ENCODE assay signal across 8 cellular contexts in the genomic region with DNA sequence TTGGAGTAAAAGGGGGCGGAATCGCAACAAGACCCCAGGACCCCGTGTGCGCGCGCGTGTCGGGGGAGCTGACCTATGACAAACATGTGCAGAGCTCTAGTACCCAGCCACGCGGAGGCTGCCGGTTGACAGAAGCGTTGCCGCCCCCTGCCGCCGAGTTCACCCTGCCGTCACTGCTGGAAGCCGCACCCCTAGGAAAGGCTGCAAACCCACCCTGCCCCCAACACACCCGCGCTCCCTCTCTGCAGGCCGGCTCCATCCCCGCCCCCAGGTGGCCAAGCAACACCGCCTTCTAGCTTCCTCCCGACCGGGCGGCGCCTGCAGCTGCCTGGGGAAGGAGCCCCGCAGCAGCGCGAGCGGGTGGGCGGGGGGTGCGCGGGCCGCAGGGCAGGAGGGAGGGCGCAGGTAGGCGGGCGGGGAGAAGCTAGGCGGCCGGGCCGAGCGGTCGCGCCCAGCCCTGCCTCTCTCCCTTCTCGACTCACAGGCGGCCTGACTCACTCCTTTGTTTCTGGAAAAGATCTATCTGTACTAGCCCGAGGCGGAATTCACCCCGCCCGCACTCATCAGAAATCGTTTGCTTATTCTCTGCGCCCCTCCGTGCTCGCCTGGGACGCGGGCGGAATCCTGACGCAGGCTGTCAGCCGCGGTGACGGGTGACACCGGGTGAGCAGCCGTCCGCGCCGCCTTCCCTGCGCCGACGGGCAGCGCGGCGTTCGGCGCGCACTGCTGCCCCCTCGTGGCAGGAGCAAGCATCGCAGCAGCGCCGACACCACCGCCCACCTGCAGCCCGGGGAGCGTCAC.
DNase-seq lines count a peak whose midpoint lies in the region; ATAC-seq and TF ChIP-seq lines count a peak whose summit lies in the region.

No MANE protein-coding gene starts in this region.

- H3K9me3 Mint-ChIP-seq in activated CD8-positive, alpha-beta memory T cell treated with anti-CD3 and anti-CD28 coated beads, Interleukin-2, amount 10 ng/mL, durations not matched to agents 7 days and 5 days (ENCODE audit: low read depth) = no peaks in the 10 kb centered on the region
- no peaks in the 10 kb centered on the region for H3K9me3 Mint-ChIP-seq in endodermal cell

- H3K9ac ChIP-seq in HUES48 (ENCODE audit: low read depth, low read length) = no peak overlapping the region; the same call in 1 of the 2 replicates
- no peak overlapping the region for H3K9ac ChIP-seq in endodermal cell (ENCODE audit: extremely low read depth, low read length, poor library complexity, severe bottlenecking)

- H3K27ac ChIP-seq in HUES48 (ENCODE audit: low read depth, low read length) (peak overlapping the region; percentile 93), endodermal cell (ENCODE audit: low read depth, low read length) (peak overlapping the region; percentile 95), mesodermal cell (ENCODE audit: low read depth, low read length, severe bottlenecking) (peak overlapping the region; percentile 96)

- H3K36me3 ChIP-seq in HUES48 (ENCODE audit: control insufficient read depth, insufficient read depth, low read length) = no peaks in the 10 kb centered on the region
- H3K36me3 ChIP-seq in endodermal cell (ENCODE audit: control insufficient read depth, insufficient read depth, low read length) = no peaks in the 10 kb centered on the region
- H3K36me3 ChIP-seq in mesodermal cell (ENCODE audit: control insufficient read depth, insufficient read depth, low read length) = no peaks in the 10 kb centered on the region

- H3K4me1 ChIP-seq in HUES48 (ENCODE audit: control insufficient read depth, insufficient read depth, low read length) = peaks cover 11% of the 10 kb centered on the region
- H3K4me1 ChIP-seq in endodermal cell (ENCODE audit: control insufficient read depth, insufficient read depth, low read length) = no peaks in the 10 kb centered on the region
- H3K4me1 ChIP-seq in mesodermal cell (ENCODE audit: control insufficient read depth, insufficient read depth, low read length, poor library complexity, severe bottlenecking) = peaks cover 7% of the 10 kb centered on the region

- H3K4me1 Mint-ChIP-seq in activated CD8-positive, alpha-beta memory T cell treated with anti-CD3 and anti-CD28 coated beads, Interleukin-2, amount 10 ng/mL, durations not matched to agents 7 days and 5 days = peaks cover 13% of the 10 kb centered on the region
- H3K4me1 Mint-ChIP-seq in endodermal cell = peaks cover 12% of the 10 kb centered on the region

- H3K4me3 ChIP-seq in HUES48 (ENCODE audit: low read depth, low read length) (peak overlapping the region; percentile 84), endodermal cell (ENCODE audit: low read length) (peak overlapping the region; percentile 82), mesodermal cell (ENCODE audit: extremely low read depth, insufficient read depth, low read length, poor library complexity, severe bottlenecking) (peak overlapping the region; percentile 60)

- H3K27me3 ChIP-seq in HUES48 (ENCODE audit: control insufficient read depth, insufficient read depth, low read length) (no peaks in the 10 kb centered on the region), endodermal cell (ENCODE audit: control insufficient read depth, insufficient read depth, low read length, poor library complexity, severe bottlenecking) (peaks cover 38% of the 10 kb centered on the region)

- peaks cover 4% of the 10 kb centered on the region for H3K27me3 Mint-ChIP-seq in activated CD8-positive, alpha-beta memory T cell treated with anti-CD3 and anti-CD28 coated beads, Interleukin-2, amount 10 ng/mL, durations not matched to agents 7 days and 5 days
- peaks cover 14% of the 10 kb centered on the region for H3K27me3 Mint-ChIP-seq in endodermal cell (ENCODE audit: insufficient read depth)

- H3K4me3 Mint-ChIP-seq in activated CD8-positive, alpha-beta memory T cell treated with anti-CD3 and anti-CD28 coated beads, Interleukin-2, amount 10 ng/mL, durations not matched to agents 7 days and 5 days = peak overlapping the region; percentile 75
- peak overlapping the region; percentile 69 for H3K4me3 Mint-ChIP-seq in endodermal cell

- DNase-seq in Caki2 (ENCODE audit: low read depth) (peak; percentile 90), NOMO-1 treated with DMSO at 0.1 percent for 48 hours (lab: John Stamatoyannopoulos, UW; ENCODE audit: unreplicated experiment) (peak; percentile 83), endodermal cell (peak; percentile 96)
- DNase-seq in activated CD8-positive, alpha-beta memory T cell treated with anti-CD3 and anti-CD28 coated beads, Interleukin-2, amount 10 ng/mL, durations not matched to agents 7 days and 5 days = peak; percentile 94
- peak; percentile 76 for DNase-seq in stimulated activated CD8-positive, alpha-beta memory T cell treated with anti-CD3 and anti-CD28 coated beads, Interleukin-15, amount 100 ng/mL, for 24 hours (ENCODE audit: low read depth)

- in situ Hi-C loops in Caki2 (cut with HindIII; ENCODE audit: low pct_unique_long_range_greater_than_20kb, low sequenced_read_pairs) = no loop called here

- WGBS in endodermal cell (ENCODE audit: insufficient coverage in 1 of 2, insufficient read length in 1 of 2), 2 experiments = 0 to 2% methylated on average over 11 to 81 of the region's 81 CpGs
- WGBS in mesodermal cell (ENCODE audit: insufficient coverage in 2 of 2), 2 experiments = 1% methylated on average over 66 to 68 of the region's 81 CpGs

- ATAC-seq in GM21447 (IDR thresholded peaks at IDR 0.05; ENCODE audit: unreplicated experiment) = peak; percentile 89
- peak; percentile 90 for ATAC-seq in activated CD8-positive, alpha-beta memory T cell treated with anti-CD3 and anti-CD28 coated beads, Interleukin-2, amount 10 ng/mL, durations not matched to agents 7 days and 5 days

- H3K9me3 ChIP-seq in HUES48 (ENCODE audit: control insufficient read depth, insufficient read depth, low read length) (no peaks in the 10 kb centered on the region), endodermal cell (ENCODE audit: control insufficient read depth, low read length) (peaks cover 5% of the 10 kb centered on the region), mesodermal cell (ENCODE audit: control insufficient read depth, low read length) (no peaks in the 10 kb centered on the region)

- H3K27ac Mint-ChIP-seq in activated CD8-positive, alpha-beta memory T cell treated with anti-CD3 and anti-CD28 coated beads, Interleukin-2, amount 10 ng/mL, durations not matched to agents 7 days and 5 days = peak overlapping the region; percentile 95
- H3K27ac Mint-ChIP-seq in endodermal cell = peak overlapping the region; percentile 88

- no peaks in the 10 kb centered on the region for H3K36me3 Mint-ChIP-seq in activated CD8-positive, alpha-beta memory T cell treated with anti-CD3 and anti-CD28 coated beads, Interleukin-2, amount 10 ng/mL, durations not matched to agents 7 days and 5 days
- H3K36me3 Mint-ChIP-seq in endodermal cell (ENCODE audit: low read depth) = no peaks in the 10 kb centered on the region

- TF ChIP-seq CTCF in endodermal cell (conservative IDR thresholded peaks at IDR 0.05) = peak; percentile 97

- CTCF ChIA-PET in activated CD8-positive, alpha-beta memory T cell treated with anti-CD3 and anti-CD28 coated beads, Interleukin-2, amount 10 ng/mL, durations not matched to agents 7 days and 5 days (lab: Charles Lee) = interaction anchor here (0.7 to 3.3 kb wide), 30 partner anchors 8 to 1401 kb away, joined by 3 to 33 read pairs (median 4); no protein-coding TSS in a partner anchor

Comparison
In these comparisons a context has a peak if more than half of its experiments do, and no peak if none do; other contexts are left out.
1. Peak in every context shown above with its lines: DNase-seq, ATAC-seq, H3K4me3 ChIP-seq and H3K27ac ChIP-seq.